23 cellular contexts compared by ENCODE assay signal in the genomic region with DNA sequence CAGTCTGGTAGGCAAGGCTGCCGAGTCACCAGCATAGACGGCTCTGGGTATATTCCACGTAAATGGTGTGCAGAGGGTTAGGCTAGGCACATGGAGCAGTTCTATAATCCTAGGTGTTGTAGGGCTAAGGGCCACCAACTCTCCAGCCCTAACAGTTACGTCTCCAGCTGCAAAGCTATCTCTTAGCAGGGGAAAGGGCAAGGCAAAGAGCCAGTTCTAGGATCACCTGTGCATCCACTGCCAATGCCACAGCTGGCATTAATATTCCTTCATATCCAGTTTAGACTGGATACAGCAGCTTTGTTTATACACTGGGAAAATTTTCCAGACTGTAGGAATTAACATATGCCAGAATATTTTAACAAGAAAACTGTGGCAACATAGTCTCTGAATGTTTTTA. TPM values are rescaled to one million over a fixed set of nuclear protein-coding genes. Genes with fewer than 3 reads are reported as not detected.
DNase-seq lines count a peak whose midpoint lies in the region; ATAC-seq and TF ChIP-seq lines count a peak whose summit lies in the region.
"Had no signal": no experiment of that assay in that cellular context is flagged by ENCODE, and none has a peak within 500 bp of the region (broad histone marks: within the 10 kb centered on the region; RNA-seq: fewer than 3 reads in every experiment).

No MANE protein-coding gene starts in this region.

- ATAC-seq in Right ventricle myocardium superior (ENCODE audit: poor library complexity) (peak; percentile 22), memory B cell (ENCODE audit: low read depth) (no peak)
- no peak for ATAC-seq in stimulated activated memory B cell treated with anti-CD40 and anti-IgM and Interleukin-4, amounts not matched to agents 10 μg/mL and 1 μg/mL and 100 μg/mL, for 72 hours
- ATAC-seq: activated CD4-positive, alpha-beta T cell treated with anti-CD3 and anti-CD28 coated beads for 36 hours; activated T-cell treated with anti-CD3 and anti-CD28 coated beads, Interleukin-2, amount 50 U/mL, for 72 hours; heart left ventricle had no signal

- H3K9me3 ChIP-seq in right atrium auricular region (no peaks in the 10 kb centered on the region), stomach (no peaks in the 10 kb centered on the region)
- H3K9me3 ChIP-seq: heart left ventricle, transverse colon had no signal

- H3K4me3 ChIP-seq in right atrium auricular region (no peak overlapping the region), stomach (no peak overlapping the region)
- H3K4me3 ChIP-seq: heart left ventricle, transverse colon had no signal

- intact Hi-C loops in Right ventricle myocardium superior (cut with DNase I) = no loop called here
- intact Hi-C loops in stomach (cut with DNase I; ENCODE audit: low total_unique reads) = no loop called here

- TF ChIP-seq EP300 in stomach (IDR thresholded peaks at IDR 0.05) = no peak

- H3K27me3 Mint-ChIP-seq in memory B cell = no peaks in the 10 kb centered on the region
- H3K27me3 Mint-ChIP-seq in stimulated activated memory B cell treated with anti-CD40 and anti-IgM and Interleukin-4, amounts not matched to agents 10 μg/mL and 1 μg/mL and 100 μg/mL, for 72 hours = no peaks in the 10 kb centered on the region
- H3K27me3 Mint-ChIP-seq: activated CD4-positive, alpha-beta T cell treated with anti-CD3 and anti-CD28 coated beads for 36 hours had no signal

- no peak overlapping the region for H3K4me3 Mint-ChIP-seq in memory B cell
- no peak overlapping the region for H3K4me3 Mint-ChIP-seq in stimulated activated memory B cell treated with anti-CD40 and anti-IgM and Interleukin-4, amounts not matched to agents 10 μg/mL and 1 μg/mL and 100 μg/mL, for 72 hours
- H3K4me3 Mint-ChIP-seq: activated CD4-positive, alpha-beta T cell treated with anti-CD3 and anti-CD28 coated beads for 36 hours; activated T-cell treated with anti-CD3 and anti-CD28 coated beads, Interleukin-2, amount 50 U/mL, for 72 hours; T-helper 1 cell treated with Interleukin-12 subunit alpha and Interleukin-12 subunit beta and Interleukin-4 antibody, amounts not matched to agents 30 μg/mL and 1 μg/mL, for 36 hours had no signal

- DNase-seq in Right ventricle myocardium superior (no peak), right atrium auricular region (ENCODE audit: low spot score) (no peak), memory B cell (ENCODE audit: low spot score in 2 of 2) (no peak), stomach (no peak), DMS153 treated with DMSO at 0.1 percent for 48 hours (lab: John Stamatoyannopoulos, UW; ENCODE audit: unreplicated experiment) (no peak), SK-N-DZ (ENCODE audit: low spot score) (no peak)
- DNase-seq: activated CD4-positive, alpha-beta T cell treated with anti-CD3 and anti-CD28 coated beads for 36 hours; activated naive CD4-positive, alpha-beta T cell; activated T-cell treated with anti-CD3 and anti-CD28 coated beads, Interleukin-2, amount 50 U/mL, for 72 hours; DMS53; effector CD4-positive, alpha-beta T cell; heart left ventricle; kidney glomerular epithelial cell; NCI-H1105 treated with DMSO at 0.1 percent for 48 hours; NCI-H2081; NCI-H748 treated with DMSO at 0.1 percent for 48 hours; RPMI8226; small intestine; stimulated activated CD4-positive, alpha-beta T cell treated with anti-CD3 and anti-CD28 coated beads, Interleukin-1b, Interleukin-23, amount 100 ng/mL, for 48 hours; transverse colon had no signal

- H3K27ac Mint-ChIP-seq in memory B cell = peak overlapping the region; percentile 41
- H3K27ac Mint-ChIP-seq in stimulated activated memory B cell treated with anti-CD40 and anti-IgM and Interleukin-4, amounts not matched to agents 10 μg/mL and 1 μg/mL and 100 μg/mL, for 72 hours = peak overlapping the region; percentile 42
- H3K27ac Mint-ChIP-seq: activated CD4-positive, alpha-beta T cell treated with anti-CD3 and anti-CD28 coated beads for 36 hours; activated T-cell treated with anti-CD3 and anti-CD28 coated beads, Interleukin-2, amount 50 U/mL, for 72 hours; T-helper 1 cell treated with Interleukin-12 subunit alpha and Interleukin-12 subunit beta and Interleukin-4 antibody, amounts not matched to agents 30 μg/mL and 1 μg/mL, for 36 hours had no signal

- 78 to 86% (median 82%) methylated on average over 4 of the region's 4 CpGs for WGBS in stomach, 5 donors

- H3K36me3 ChIP-seq in right atrium auricular region (peaks cover 40% of the 10 kb centered on the region), stomach (peaks cover 35 to 86% (median 74%) of the 10 kb centered on the region in 4 donors)

- H3K27me3 ChIP-seq in right atrium auricular region = no peaks in the 10 kb centered on the region
- no peaks in the 10 kb centered on the region for H3K27me3 ChIP-seq in stomach
- H3K27me3 ChIP-seq: heart left ventricle, transverse colon had no signal

- H3K4me1 Mint-ChIP-seq in memory B cell = peaks cover 4% of the 10 kb centered on the region
- H3K4me1 Mint-ChIP-seq in stimulated activated memory B cell treated with anti-CD40 and anti-IgM and Interleukin-4, amounts not matched to agents 10 μg/mL and 1 μg/mL and 100 μg/mL, for 72 hours = peaks cover 13% of the 10 kb centered on the region
- H3K4me1 Mint-ChIP-seq: activated CD4-positive, alpha-beta T cell treated with anti-CD3 and anti-CD28 coated beads for 36 hours had no signal

- H3K27ac ChIP-seq in right atrium auricular region (no peak overlapping the region), angular gyrus (ENCODE audit: low read depth, low read length) (peak overlapping the region; percentile 2), stomach (no peak overlapping the region)
- H3K27ac ChIP-seq: heart left ventricle, transverse colon had no signal

- TF ChIP-seq POLR2A in stomach (IDR thresholded peaks at IDR 0.05) = no peak

- peaks cover 6% of the 10 kb centered on the region for H3K36me3 Mint-ChIP-seq in memory B cell
- H3K36me3 Mint-ChIP-seq in stimulated activated memory B cell treated with anti-CD40 and anti-IgM and Interleukin-4, amounts not matched to agents 10 μg/mL and 1 μg/mL and 100 μg/mL, for 72 hours = peaks cover 20% of the 10 kb centered on the region

- no peaks in the 10 kb centered on the region for H3K9me3 Mint-ChIP-seq in memory B cell
- H3K9me3 Mint-ChIP-seq in stimulated activated memory B cell treated with anti-CD40 and anti-IgM and Interleukin-4, amounts not matched to agents 10 μg/mL and 1 μg/mL and 100 μg/mL, for 72 hours = no peaks in the 10 kb centered on the region
- H3K9me3 Mint-ChIP-seq: activated T-cell treated with anti-CD3 and anti-CD28 coated beads, Interleukin-2, amount 50 U/mL, for 72 hours; T-helper 1 cell treated with Interleukin-12 subunit alpha and Interleukin-12 subunit beta and Interleukin-4 antibody, amounts not matched to agents 30 μg/mL and 1 μg/mL, for 36 hours had no signal

- H3K4me1 ChIP-seq in right atrium auricular region (peaks cover 0 to 6% of the 10 kb centered on the region in 2 donors), stomach (peaks cover 0 to 16% (median 7%) of the 10 kb centered on the region in 4 donors)

- TF ChIP-seq CTCF in right atrium auricular region (IDR thresholded peaks at IDR 0.05) (no peak), stomach (IDR thresholded peaks at IDR 0.05) (no peak)

RNA-seq across cellular contexts. Expression of gene SH2B3, which starts 53.0 kb away (rescaled TPM):
- total RNA-seq in Right ventricle myocardium superior (42.8 TPM), right atrium auricular region (10 to 100 TPM; 42.6 to 47.4 TPM), stomach (10 to 100 TPM in 2 of 5 donors, 1 to 10 TPM in 3; 5.3 to 21.7 (median 9.8) TPM)
- polyA plus RNA-seq in stomach = 1 to 10 TPM; 2.5 to 8.1 (median 7.3) TPM
- 2.7 and 4.7 TPM in 2 replicates for polyA plus RNA-seq in SK-N-DZ (2014; cell fraction: cytosol; rRNA removed)
- polyA plus RNA-seq in SK-N-DZ (2014; cell fraction: nucleus; rRNA removed) = 1.7 and 2.3 TPM in 2 replicates
